Comparison of ENCODE assay signal across 8 cellular contexts in the genomic region with DNA sequence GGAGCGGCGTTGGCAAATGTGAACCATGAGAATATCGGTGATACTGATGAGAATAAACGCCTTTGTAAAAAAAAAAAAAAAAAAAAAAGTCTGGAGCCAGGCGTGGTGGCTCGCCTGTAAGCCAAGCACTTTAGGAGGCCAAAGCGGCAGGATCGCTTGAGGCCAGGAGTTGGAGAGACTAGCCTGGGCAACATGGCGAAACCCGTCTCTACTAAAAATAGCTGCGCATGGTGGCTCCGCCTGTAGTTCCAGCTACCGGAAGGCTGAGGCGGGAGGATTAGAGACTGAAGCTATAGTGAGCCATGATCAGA. TPM values are rescaled to one million over a fixed set of nuclear protein-coding genes. Genes with fewer than 3 reads are reported as not detected.
DNase-seq lines count a peak whose midpoint lies in the region; ATAC-seq and TF ChIP-seq lines count a peak whose summit lies in the region.

No MANE protein-coding gene starts in this region.

- no peak for DNase-seq in activated CD4-positive, alpha-beta T cell treated with anti-CD3 and anti-CD28 coated beads, Interleukin-2, amount 10 ng/mL, durations not matched to agents 7 days and 5 days
- DNase-seq in activated CD4-positive, alpha-beta T cell treated with anti-CD3 and anti-CD28 coated beads for 1 hour = no peak
- no peak for DNase-seq in activated CD8-positive, alpha-beta T cell treated with anti-CD3 and anti-CD28 coated beads, Interleukin-2, amount 10 ng/mL, durations not matched to agents 7 days and 5 days
- DNase-seq in iPS DF 6.9 (ENCODE audit: low read depth, low spot score) (no peak), stomach (no peak), NCI-H82 treated with DMSO at 0.1 percent for 48 hours (lab: John Stamatoyannopoulos, UW; ENCODE audit: unreplicated experiment) (no peak)

- peaks cover 59% of the 10 kb centered on the region for H3K4me1 Mint-ChIP-seq in activated CD4-positive, alpha-beta T cell treated with anti-CD3 and anti-CD28 coated beads, Interleukin-2, amount 10 ng/mL, durations not matched to agents 7 days and 5 days
- H3K4me1 Mint-ChIP-seq in activated CD8-positive, alpha-beta T cell treated with anti-CD3 and anti-CD28 coated beads, Interleukin-2, amount 10 ng/mL, durations not matched to agents 7 days and 5 days (ENCODE audit: low read depth) = peaks cover 62% of the 10 kb centered on the region

- no peak for ATAC-seq in activated CD8-positive, alpha-beta T cell treated with anti-CD3 and anti-CD28 coated beads, Interleukin-2, amount 10 ng/mL, durations not matched to agents 7 days and 5 days
- ATAC-seq in HG02973 (IDR thresholded peaks at IDR 0.05; ENCODE audit: unreplicated experiment) (no peak), HG02642 (IDR thresholded peaks at IDR 0.05; ENCODE audit: poor library complexity, unreplicated experiment) (no peak)

- H3K9me3 Mint-ChIP-seq in activated CD4-positive, alpha-beta T cell treated with anti-CD3 and anti-CD28 coated beads, Interleukin-2, amount 10 ng/mL, durations not matched to agents 7 days and 5 days = no peaks in the 10 kb centered on the region
- no peaks in the 10 kb centered on the region for H3K9me3 Mint-ChIP-seq in activated CD8-positive, alpha-beta T cell treated with anti-CD3 and anti-CD28 coated beads, Interleukin-2, amount 10 ng/mL, durations not matched to agents 7 days and 5 days (ENCODE audit: insufficient read depth)

- no peak for TF ChIP-seq CTCF in stomach (IDR thresholded peaks at IDR 0.05)

- POLR2A ChIA-PET in activated CD4-positive, alpha-beta T cell treated with anti-CD3 and anti-CD28 coated beads, Interleukin-2, amount 10 ng/mL, durations not matched to agents 7 days and 5 days (lab: Charles Lee) = interaction anchor here (0.6 to 1.0 kb wide), 2 partner anchors 23 to 177 kb away, joined by 3 read pairs; no protein-coding TSS in a partner anchor
- POLR2A ChIA-PET in activated CD8-positive, alpha-beta T cell treated with anti-CD3 and anti-CD28 coated beads, Interleukin-2, amount 10 ng/mL, durations not matched to agents 7 days and 5 days (lab: Charles Lee) = interaction anchor here (0.7 to 1.7 kb wide), 22 partner anchors 8 to 528 kb away, joined by 3 to 22 read pairs (median 5); a partner anchor contains a TSS

- TF ChIP-seq POLR2A in stomach (IDR thresholded peaks at IDR 0.05) = no peak

- peak overlapping the region; percentile 100 for H3K27ac Mint-ChIP-seq in activated CD4-positive, alpha-beta T cell treated with anti-CD3 and anti-CD28 coated beads, Interleukin-2, amount 10 ng/mL, durations not matched to agents 7 days and 5 days
- peak overlapping the region; percentile 100 for H3K27ac Mint-ChIP-seq in activated CD8-positive, alpha-beta T cell treated with anti-CD3 and anti-CD28 coated beads, Interleukin-2, amount 10 ng/mL, durations not matched to agents 7 days and 5 days

- H3K27me3 ChIP-seq in iPS DF 6.9 (ENCODE audit: control insufficient read depth, insufficient read depth, low read length) (no peaks in the 10 kb centered on the region), stomach (no peaks in the 10 kb centered on the region)

- H3K36me3 ChIP-seq in iPS DF 6.9 (ENCODE audit: control insufficient read depth, insufficient read depth, low read length) (no peaks in the 10 kb centered on the region), stomach (peaks cover 4 to 38% (median 28%) of the 10 kb centered on the region in 4 donors)

- no peaks in the 10 kb centered on the region for H3K27me3 Mint-ChIP-seq in activated CD4-positive, alpha-beta T cell treated with anti-CD3 and anti-CD28 coated beads, Interleukin-2, amount 10 ng/mL, durations not matched to agents 7 days and 5 days
- no peaks in the 10 kb centered on the region for H3K27me3 Mint-ChIP-seq in activated CD8-positive, alpha-beta T cell treated with anti-CD3 and anti-CD28 coated beads, Interleukin-2, amount 10 ng/mL, durations not matched to agents 7 days and 5 days (ENCODE audit: low read depth)

- H3K27ac ChIP-seq in iPS DF 6.9 (ENCODE audit: low read length) = no peak overlapping the region
- peak overlapping the region; percentile 93 to 99 (median 98) for H3K27ac ChIP-seq in stomach

- no peak for TF ChIP-seq EP300 in stomach (IDR thresholded peaks at IDR 0.05)

- H3K4me3 ChIP-seq in iPS DF 6.9 (ENCODE audit: low read length) (peak overlapping the region; percentile 78; the same call in 1 of the 2 replicates), stomach (peak overlapping the region; percentile 61 to 84 (median 76))

- intact Hi-C loops in stomach (cut with DNase I; ENCODE audit: low total_unique reads) = no loop called here

- peaks cover 32% of the 10 kb centered on the region for H3K36me3 Mint-ChIP-seq in activated CD4-positive, alpha-beta T cell treated with anti-CD3 and anti-CD28 coated beads, Interleukin-2, amount 10 ng/mL, durations not matched to agents 7 days and 5 days (ENCODE audit: low read depth)
- peaks cover 34% of the 10 kb centered on the region for H3K36me3 Mint-ChIP-seq in activated CD8-positive, alpha-beta T cell treated with anti-CD3 and anti-CD28 coated beads, Interleukin-2, amount 10 ng/mL, durations not matched to agents 7 days and 5 days (ENCODE audit: low read depth)

- H3K4me1 ChIP-seq in iPS DF 6.9 (ENCODE audit: control insufficient read depth, insufficient read depth, low read length) (no peaks in the 10 kb centered on the region), stomach (peaks cover 27 to 70% (median 57%) of the 10 kb centered on the region in 4 donors)

- WGBS in iPS DF 6.9 (ENCODE audit: insufficient coverage, insufficient read length) = no CpG with 5 or more reads among the region's 14 CpGs
- WGBS in stomach, 5 donors = 0 to 1% (median 0%) methylated on average over 14 of the region's 14 CpGs

- H3K9me3 ChIP-seq in iPS DF 6.9 (ENCODE audit: control insufficient read depth, insufficient read depth, low read length) (no peaks in the 10 kb centered on the region), stomach (no peaks in the 10 kb centered on the region)

- CTCF ChIA-PET in activated CD4-positive, alpha-beta T cell treated with anti-CD3 and anti-CD28 coated beads, Interleukin-2, amount 10 ng/mL, durations not matched to agents 7 days and 5 days (lab: Charles Lee) = interaction anchor here (0.7 to 1.4 kb wide), 8 partner anchors 12 to 177 kb away, joined by 3 to 7 read pairs (median 4); no protein-coding TSS in a partner anchor
- CTCF ChIA-PET in activated CD8-positive, alpha-beta T cell treated with anti-CD3 and anti-CD28 coated beads, Interleukin-2, amount 10 ng/mL, durations not matched to agents 7 days and 5 days (lab: Charles Lee) = interaction anchor here (0.7 to 3.0 kb wide), 8 partner anchors 15 to 177 kb away, joined by 3 to 14 read pairs (median 4); a partner anchor contains a TSS

- H3K4me3 Mint-ChIP-seq in activated CD4-positive, alpha-beta T cell treated with anti-CD3 and anti-CD28 coated beads, Interleukin-2, amount 10 ng/mL, durations not matched to agents 7 days and 5 days = peak overlapping the region; percentile 87
- peak overlapping the region; percentile 97 for H3K4me3 Mint-ChIP-seq in activated CD8-positive, alpha-beta T cell treated with anti-CD3 and anti-CD28 coated beads, Interleukin-2, amount 10 ng/mL, durations not matched to agents 7 days and 5 days

RNA-seq across cellular contexts. Expression of a gene that starts 0.4 kb away (rescaled TPM):
- 10 to 100 TPM; 33.7 to 35.6 TPM for total RNA-seq in activated CD4-positive, alpha-beta T cell treated with anti-CD3 and anti-CD28 coated beads, Interleukin-2, amount 10 ng/mL, durations not matched to agents 7 days and 5 days
- 10 to 100 TPM; 38.8 to 39.8 TPM for total RNA-seq in activated CD8-positive, alpha-beta T cell treated with anti-CD3 and anti-CD28 coated beads, Interleukin-2, amount 10 ng/mL, durations not matched to agents 7 days and 5 days
- 10 to 100 TPM; 20.3 to 46.9 (median 36.4) TPM for total RNA-seq in stomach
- 10 to 100 TPM; 11.3 to 19.9 (median 13.3) TPM for polyA plus RNA-seq in stomach

RNA-seq across cellular contexts. Expression of a gene that starts 25.0 kb away (rescaled TPM):
- 100 to 1,000 TPM in 1 of 2 experiments, 10 to 100 TPM in 1; 91.0 to 100 TPM for total RNA-seq in activated CD4-positive, alpha-beta T cell treated with anti-CD3 and anti-CD28 coated beads, Interleukin-2, amount 10 ng/mL, durations not matched to agents 7 days and 5 days
- total RNA-seq in activated CD8-positive, alpha-beta T cell treated with anti-CD3 and anti-CD28 coated beads, Interleukin-2, amount 10 ng/mL, durations not matched to agents 7 days and 5 days = 10 to 100 TPM; 83.0 to 85.5 TPM
- 100 to 1,000 TPM in 1 of 5 donors, 10 to 100 TPM in 3, 1 to 10 TPM in 1; 9.8 to 129 (median 23.5) TPM for total RNA-seq in stomach
- 100 to 1,000 TPM in 1 of 3 donors, 10 to 100 TPM in 2; 50.7 to 164 (median 77.9) TPM for polyA plus RNA-seq in stomach

RNA-seq across cellular contexts. Expression of a gene that starts 25.4 kb away (rescaled TPM):
- total RNA-seq in activated CD4-positive, alpha-beta T cell treated with anti-CD3 and anti-CD28 coated beads, Interleukin-2, amount 10 ng/mL, durations not matched to agents 7 days and 5 days = 10 to 100 TPM; 62.3 to 72.2 TPM
- 10 to 100 TPM; 95.5 to 96.3 TPM for total RNA-seq in activated CD8-positive, alpha-beta T cell treated with anti-CD3 and anti-CD28 coated beads, Interleukin-2, amount 10 ng/mL, durations not matched to agents 7 days and 5 days
- total RNA-seq in stomach = 100 to 1,000 TPM in 3 of 5 donors, 10 to 100 TPM in 1, 1 to 10 TPM in 1; 2.3 to 461 (median 138) TPM
- 100 to 1,000 TPM; 112 to 229 (median 125) TPM for polyA plus RNA-seq in stomach

RNA-seq across cellular contexts. Expression of a gene that starts 49.9 kb away (rescaled TPM):
- not detected for total RNA-seq in activated CD4-positive, alpha-beta T cell treated with anti-CD3 and anti-CD28 coated beads, Interleukin-2, amount 10 ng/mL, durations not matched to agents 7 days and 5 days
- total RNA-seq in activated CD8-positive, alpha-beta T cell treated with anti-CD3 and anti-CD28 coated beads, Interleukin-2, amount 10 ng/mL, durations not matched to agents 7 days and 5 days = not detected
- total RNA-seq in stomach = 10 to 100 TPM in 1 of 5 donors, not detected in 4; 29.5 TPM
- 10 to 100 TPM in 1 of 3 donors, 1 to 10 TPM in 1, not detected in 1; 2.1 to 19.1 TPM for polyA plus RNA-seq in stomach
